ENCODE assay signal across 13 cellular contexts in the genomic region with DNA sequence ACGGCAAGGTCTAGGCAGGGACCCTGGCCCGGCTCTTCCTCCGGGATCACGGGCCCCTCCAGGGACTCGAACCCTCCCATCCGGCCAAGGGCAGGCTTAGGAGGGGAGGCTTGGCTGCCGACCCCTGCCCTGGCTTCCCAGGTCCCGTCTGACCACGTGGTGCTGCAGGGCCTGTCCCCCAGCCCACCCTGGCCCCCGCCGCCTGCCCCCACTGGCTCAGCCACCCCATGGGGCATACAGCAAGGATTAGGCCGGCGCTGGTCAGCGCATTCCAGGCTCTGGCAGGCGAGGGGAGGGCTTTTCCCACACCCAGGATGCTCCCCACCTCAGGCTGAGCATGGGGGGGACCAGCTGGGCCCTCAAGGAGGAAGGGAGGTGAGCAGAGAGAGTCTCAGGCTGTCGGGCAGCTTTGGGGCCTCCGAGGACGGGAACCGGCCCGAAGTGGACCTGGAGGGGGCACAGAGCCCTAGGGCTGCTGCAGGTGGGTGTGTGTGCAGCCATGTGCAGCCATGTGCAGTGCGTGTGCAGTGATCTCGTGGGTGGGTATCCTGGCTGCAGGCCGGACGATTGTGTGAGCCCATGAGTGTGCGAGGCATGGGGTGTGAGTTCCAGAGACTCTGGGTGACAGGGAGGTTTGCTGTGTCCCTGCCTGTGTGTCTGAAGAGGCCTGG. TPM values are rescaled to one million over a fixed set of nuclear protein-coding genes. Genes with fewer than 3 reads are reported as not detected.
DNase-seq lines count a peak whose midpoint lies in the region; ATAC-seq, FAIRE-seq and TF ChIP-seq lines count a peak whose summit lies in the region.
"Had no signal": no experiment of that assay in that cellular context is flagged by ENCODE, and none has a peak within 500 bp of the region (broad histone marks: within the 10 kb centered on the region; RNA-seq: fewer than 3 reads in every experiment).

No MANE protein-coding gene starts in this region.

- peaks cover 22% of the 10 kb centered on the region for H3K4me1 Mint-ChIP-seq in stimulated activated naive CD8-positive, alpha-beta T cell treated with anti-CD3 and anti-CD28 coated beads, Interleukin-15, amount 100 ng/mL, for 72 hours

- H2AFZ ChIP-seq in mesenchymal stem cell (ENCODE audit: low read depth, low read length) = no peak overlapping the region

- peak overlapping the region; percentile 15 for H4K91ac ChIP-seq in mesenchymal stem cell (ENCODE audit: low read length)

- H3K23ac ChIP-seq in mesenchymal stem cell (ENCODE audit: low read length in 2 of 2) = no peak overlapping the region

- no peaks in the 10 kb centered on the region for H3K9me3 ChIP-seq in mesenchymal stem cell (ENCODE audit: control insufficient read depth, low read length)
- H3K9me3 ChIP-seq: A549 had no signal

- DNase-seq in stimulated activated naive CD8-positive, alpha-beta T cell treated with anti-CD3 and anti-CD28 coated beads, Interleukin-15, amount 100 ng/mL, for 72 hours = no peak
- DNase-seq in stimulated activated naive CD8-positive, alpha-beta T cell treated with anti-CD3 and anti-CD28 coated beads, Interleukin-15, Interleukin-2, amounts not matched to agents 100 U/mL and 50 U/mL, for 24 hours = no peak
- no peak for DNase-seq in mesenchymal stem cell
- DNase-seq in foreskin keratinocyte = no peak
- no peak for DNase-seq in D721Med (ENCODE audit: insufficient read length, low spot score)

- no peak overlapping the region for H2BK12ac ChIP-seq in mesenchymal stem cell (ENCODE audit: low read length in 2 of 2)

- no peak overlapping the region for H2BK5ac ChIP-seq in mesenchymal stem cell (ENCODE audit: low read depth, low read length, poor library complexity, severe bottlenecking)

- no peak overlapping the region for H3K4me3 Mint-ChIP-seq in stimulated activated naive CD8-positive, alpha-beta T cell treated with anti-CD3 and anti-CD28 coated beads, Interleukin-15, amount 100 ng/mL, for 72 hours

- peak overlapping the region; percentile 45 for H2BK15ac ChIP-seq in mesenchymal stem cell (ENCODE audit: low read depth, poor library complexity, severe bottlenecking)

- H3K27ac Mint-ChIP-seq in stimulated activated naive CD8-positive, alpha-beta T cell treated with anti-CD3 and anti-CD28 coated beads, Interleukin-15, amount 100 ng/mL, for 72 hours = peak overlapping the region; percentile 43 to 94

- H4K8ac ChIP-seq in mesenchymal stem cell (ENCODE audit: low read length) = no peak overlapping the region

- H3K14ac ChIP-seq in mesenchymal stem cell (ENCODE audit: low read length in 2 of 2) = no peak overlapping the region

- H3K79me1 ChIP-seq in mesenchymal stem cell (replicated peaks; ENCODE audit: low read length, poor library complexity, severe bottlenecking) = peaks cover 4% of the 10 kb centered on the region

- H3K4me1 ChIP-seq in mesenchymal stem cell (ENCODE audit: control insufficient read depth, insufficient read depth, low read depth, low read length) (peaks cover 40% of the 10 kb centered on the region), foreskin keratinocyte (no peaks in the 10 kb centered on the region)

- no peak overlapping the region for H3K4ac ChIP-seq in mesenchymal stem cell (ENCODE audit: low read depth in 1 of 2, low read length in 2 of 2)

- H3K4me2 ChIP-seq in mesenchymal stem cell (ENCODE audit: low read length, poor library complexity, severe bottlenecking) = peak overlapping the region; percentile 3

- no peak for TF ChIP-seq CTCF in VCaP (conservative IDR thresholded peaks at IDR 0.05)
- TF ChIP-seq CTCF in foreskin keratinocyte (conservative IDR thresholded peaks at IDR 0.05) = no peak
- no peak for TF ChIP-seq CTCF in D721Med (IDR thresholded peaks at IDR 0.05; ENCODE audit: insufficient read depth, missing control alignments)

- H3K9ac ChIP-seq in mesenchymal stem cell (ENCODE audit: low read length) = no peak overlapping the region

- no peaks in the 10 kb centered on the region for H3K9me3 Mint-ChIP-seq in stimulated activated naive CD8-positive, alpha-beta T cell treated with anti-CD3 and anti-CD28 coated beads, Interleukin-15, amount 100 ng/mL, for 72 hours
- H3K9me3 Mint-ChIP-seq: CD4-positive, alpha-beta memory T cell had no signal

- no peak overlapping the region for H2AK5ac ChIP-seq in mesenchymal stem cell (ENCODE audit: low read length, severe bottlenecking)

- no peak overlapping the region for H2BK120ac ChIP-seq in mesenchymal stem cell (ENCODE audit: low read depth, low read length)

- H3K27me3 ChIP-seq in mesenchymal stem cell (ENCODE audit: control insufficient read depth in 1 of 2, insufficient read depth in 1 of 2, low read length in 2 of 2) (peaks cover 13 to 38% of the 10 kb centered on the region in 2 experiments), foreskin keratinocyte (peaks cover 8% of the 10 kb centered on the region)

- H3K4me3 ChIP-seq in mesenchymal stem cell (ENCODE audit: insufficient read depth in 1 of 2, low read depth in 1 of 2, low read length in 2 of 2) = no peak overlapping the region
- H3K4me3 ChIP-seq: A549, K562 had no signal

- WGBS in mesenchymal stem cell = 82% methylated on average over 23 of the region's 25 CpGs

- H3K27me3 Mint-ChIP-seq in stimulated activated naive CD8-positive, alpha-beta T cell treated with anti-CD3 and anti-CD28 coated beads, Interleukin-15, amount 100 ng/mL, for 72 hours = no peaks in the 10 kb centered on the region
- H3K27me3 Mint-ChIP-seq: CD4-positive, alpha-beta memory T cell had no signal

- ATAC-seq in stimulated activated naive CD8-positive, alpha-beta T cell treated with anti-CD3 and anti-CD28 coated beads, Interleukin-15, amount 100 ng/mL, for 72 hours = no peak
- ATAC-seq in stimulated activated naive CD8-positive, alpha-beta T cell treated with anti-CD3 and anti-CD28 coated beads, Interleukin-15, Interleukin-2, amounts not matched to agents 100 U/mL and 50 U/mL, for 24 hours = no peak
- ATAC-seq in GM21367 (IDR thresholded peaks at IDR 0.05; ENCODE audit: unreplicated experiment) = no peak
- no peak for ATAC-seq in foreskin keratinocyte
- no peak for ATAC-seq in HG02759 (IDR thresholded peaks at IDR 0.05; ENCODE audit: unreplicated experiment)

- FAIRE-seq in D721Med (lab: Jason Lieb, UNC) = no peak
- FAIRE-seq: A549 had no signal

- H3K18ac ChIP-seq in mesenchymal stem cell (ENCODE audit: low read depth in 1 of 2, low read length in 2 of 2) = no peak overlapping the region

- H3K27ac ChIP-seq in VCaP (peak overlapping the region; percentile 42; the same call in 1 of the 2 replicates), mesenchymal stem cell (ENCODE audit: low read length, poor library complexity, severe bottlenecking) (no peak overlapping the region), foreskin keratinocyte (no peak overlapping the region)
- H3K27ac ChIP-seq: RWPE1 had no signal

- H3K36me3 ChIP-seq in mesenchymal stem cell (ENCODE audit: control insufficient read depth in 1 of 2, insufficient read depth in 2 of 2, low read depth in 1 of 2, low read length in 2 of 2) = no peaks in the 10 kb centered on the region

RNA-seq across cellular contexts. Expression of a gene that starts 0.7 kb away (rescaled TPM):
- polyA plus RNA-seq in mesenchymal stem cell (2013, experiment 1 of 2) = not detected
- not detected for polyA plus RNA-seq in mesenchymal stem cell (2013, experiment 2 of 2)
- not detected in 2 replicates for total RNA-seq in foreskin keratinocyte
- not detected in 2 replicates for polyA plus RNA-seq in foreskin keratinocyte
- total RNA-seq: CD4-positive, alpha-beta memory T cell; K562; M059J had no signal
- polyA plus RNA-seq: A549; CD4-positive, alpha-beta memory T cell; K562 had no signal

RNA-seq across cellular contexts. Expression of a gene that starts 42.7 kb away (rescaled TPM):
- polyA plus RNA-seq in mesenchymal stem cell (2013, experiment 1 of 2) = 0.22 TPM
- polyA plus RNA-seq in mesenchymal stem cell (2013, experiment 2 of 2) = 0.21 TPM
- 17.7 and 21.5 TPM in 2 replicates for total RNA-seq in foreskin keratinocyte
- 15.9 and 17.6 TPM in 2 replicates for polyA plus RNA-seq in foreskin keratinocyte
